Comparison of ENCODE assay signal across 9 cellular contexts in the genomic region with DNA sequence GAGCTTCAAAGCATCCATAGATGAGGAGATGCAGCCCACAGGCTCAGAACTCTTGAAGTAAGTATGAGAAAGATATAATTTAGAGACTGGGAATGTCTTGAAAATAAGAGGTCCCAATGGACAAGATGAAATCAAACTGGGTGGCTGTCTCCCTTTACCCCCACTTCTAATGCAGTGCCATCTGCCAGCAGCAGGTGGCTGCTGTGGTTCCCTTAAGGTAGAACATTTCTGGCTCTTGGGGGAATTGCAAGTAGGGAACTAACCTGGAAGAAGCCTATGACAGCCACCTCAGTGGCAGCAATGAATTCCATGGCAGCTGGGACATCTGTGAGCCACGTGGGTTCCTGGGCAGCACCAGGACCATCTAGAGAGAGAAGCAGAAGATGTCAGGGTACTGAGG. TPM values are rescaled to one million over a fixed set of nuclear protein-coding genes. Genes with fewer than 3 reads are reported as not detected.
DNase-seq lines count a peak whose midpoint lies in the region; ATAC-seq and TF ChIP-seq lines count a peak whose summit lies in the region.
"Had no signal": no experiment of that assay in that cellular context is flagged by ENCODE, and none has a peak within 500 bp of the region (broad histone marks: within the 10 kb centered on the region; RNA-seq: fewer than 3 reads in every experiment).

No MANE protein-coding gene starts in this region.

- H2AFZ ChIP-seq in OCI-LY1 (ENCODE audit: low read length) = no peak overlapping the region

- no peak overlapping the region for H3K4me3 ChIP-seq in CD8-positive, alpha-beta T cell (ENCODE audit: low read depth, low read length)
- no peak overlapping the region for H3K4me3 ChIP-seq in OCI-LY1 (ENCODE audit: low read depth, low read length, poor library complexity, severe bottlenecking)

- no peak for DNase-seq in CD8-positive, alpha-beta T cell
- DNase-seq in foreskin keratinocyte (no peak), left ventricle myocardium superior (no peak), dermis blood vessel endothelial cell (no peak)
- DNase-seq in activated T-helper 1 cell treated with anti-CD3 and anti-CD28 coated beads, Interleukin-12 subunit alpha, Interleukin-12 subunit beta, Interleukin-2, Interleukin-4 antibody, amounts not matched to agents 30 ng/mL and 10 ng/mL and 1 ng/mL, durations not matched to agents 14 hours and 24 hours and 36 hours (ENCODE audit: low spot score) = no peak
- DNase-seq: NCI-H226 had no signal

- no peaks in the 10 kb centered on the region for H3K27me3 ChIP-seq in CD8-positive, alpha-beta T cell (ENCODE audit: insufficient read depth, low read length)
- H3K27me3 ChIP-seq in OCI-LY1 (ENCODE audit: insufficient read depth, low read length) (no peaks in the 10 kb centered on the region), foreskin keratinocyte (no peaks in the 10 kb centered on the region)

- intact Hi-C loops in CD8-positive, alpha-beta T cell (cut with DNase I, micrococcal nuclease) = loop anchor here (1.0 to 5.0 kb wide), 7 partner anchors 17 to 285 kb away; a partner anchor contains a TSS
- intact Hi-C loops in activated T-helper 1 cell treated with anti-CD3 and anti-CD28 coated beads, Interleukin-12 subunit alpha, Interleukin-12 subunit beta, Interleukin-2, Interleukin-4 antibody, amounts not matched to agents 30 ng/mL and 10 ng/mL and 1 ng/mL, durations not matched to agents 14 hours and 24 hours and 36 hours (cut with micrococcal nuclease) = loop anchor here (1.0 to 5.0 kb wide), 2 partner anchors 59 to 90 kb away; no protein-coding TSS in a partner anchor
- intact Hi-C loops in left ventricle myocardium superior (cut with micrococcal nuclease) = no loop called here

- peaks cover 8% of the 10 kb centered on the region; the same call in 1 of the 2 replicates for H3F3A ChIP-seq in OCI-LY1 (ENCODE audit: insufficient read depth, low read length)

- H3K9me2 ChIP-seq in OCI-LY1 (ENCODE audit: low read depth, low read length) = no peaks in the 10 kb centered on the region

- TF ChIP-seq CTCF in CD8-positive, alpha-beta T cell (IDR thresholded peaks at IDR 0.05) = peak; percentile 40
- TF ChIP-seq CTCF in OCI-LY1 (IDR thresholded peaks at IDR 0.05; ENCODE audit: low read length) (peak; percentile 60), foreskin keratinocyte (conservative IDR thresholded peaks at IDR 0.05) (peak; percentile 30)

- no peaks in the 10 kb centered on the region for H3K79me2 ChIP-seq in OCI-LY1 (ENCODE audit: insufficient read depth, low read length)

- no peaks in the 10 kb centered on the region for H4K20me1 ChIP-seq in OCI-LY1 (ENCODE audit: insufficient read depth, low read length)

- peak; percentile 58 for ATAC-seq in CD8-positive, alpha-beta T cell
- peak; percentile 51 for ATAC-seq in GM19395 (IDR thresholded peaks at IDR 0.05; ENCODE audit: unreplicated experiment)
- no peak for ATAC-seq in foreskin keratinocyte
- no peak for ATAC-seq in left ventricle myocardium superior
- no peak for ATAC-seq in GM19452 (IDR thresholded peaks at IDR 0.05; ENCODE audit: unreplicated experiment)

- H3K4me2 ChIP-seq in OCI-LY1 (ENCODE audit: low read length) = no peak overlapping the region

- H3K36me3 Mint-ChIP-seq in CD8-positive, alpha-beta T cell = peaks cover 90% of the 10 kb centered on the region
- peaks cover 58% of the 10 kb centered on the region for H3K36me3 Mint-ChIP-seq in activated T-helper 1 cell treated with anti-CD3 and anti-CD28 coated beads, Interleukin-12 subunit alpha, Interleukin-12 subunit beta, Interleukin-2, Interleukin-4 antibody, amounts not matched to agents 30 ng/mL and 10 ng/mL and 1 ng/mL, durations not matched to agents 14 hours and 24 hours and 36 hours (ENCODE audit: low read depth)

- peaks cover 40% of the 10 kb centered on the region for H3K36me3 ChIP-seq in CD8-positive, alpha-beta T cell (ENCODE audit: insufficient read depth, low read length)
- peaks cover 28% of the 10 kb centered on the region for H3K36me3 ChIP-seq in OCI-LY1 (ENCODE audit: insufficient read depth, low read length)

- peaks cover 38% of the 10 kb centered on the region for H3K4me1 ChIP-seq in CD8-positive, alpha-beta T cell (ENCODE audit: insufficient read depth, low read length)
- H3K4me1 ChIP-seq in OCI-LY1 (ENCODE audit: insufficient read depth, low read length, severe bottlenecking) (peaks cover 7% of the 10 kb centered on the region), foreskin keratinocyte (peaks cover 4% of the 10 kb centered on the region)

- H3K27ac ChIP-seq in CD8-positive, alpha-beta T cell (ENCODE audit: low read depth, low read length) = no peak overlapping the region
- H3K27ac ChIP-seq in OCI-LY1 (ENCODE audit: low read depth, low read length, poor library complexity, severe bottlenecking) = no peak overlapping the region
- H3K27ac ChIP-seq in foreskin keratinocyte = no peak overlapping the region

- peak overlapping the region; percentile 85 for H3K27ac Mint-ChIP-seq in CD8-positive, alpha-beta T cell
- H3K27ac Mint-ChIP-seq in activated T-helper 1 cell treated with anti-CD3 and anti-CD28 coated beads, Interleukin-12 subunit alpha, Interleukin-12 subunit beta, Interleukin-2, Interleukin-4 antibody, amounts not matched to agents 30 ng/mL and 10 ng/mL and 1 ng/mL, durations not matched to agents 14 hours and 24 hours and 36 hours = no peak overlapping the region

- H3K9me3 ChIP-seq in CD8-positive, alpha-beta T cell (ENCODE audit: low read length) = no peaks in the 10 kb centered on the region
- H3K9me3 ChIP-seq in OCI-LY1 (ENCODE audit: low read length) = no peaks in the 10 kb centered on the region

- POLR2A ChIA-PET in CD8-positive, alpha-beta T cell (lab: Charles Lee) = interaction anchor here (0.9 to 2.5 kb wide), 10 partner anchors 9 to 58 kb away, joined by 3 to 14 read pairs (median 4); a partner anchor contains a TSS

- H3K4me1 Mint-ChIP-seq in CD8-positive, alpha-beta T cell (ENCODE audit: low read depth) = peaks cover 74% of the 10 kb centered on the region
- peaks cover 12% of the 10 kb centered on the region for H3K4me1 Mint-ChIP-seq in activated T-helper 1 cell treated with anti-CD3 and anti-CD28 coated beads, Interleukin-12 subunit alpha, Interleukin-12 subunit beta, Interleukin-2, Interleukin-4 antibody, amounts not matched to agents 30 ng/mL and 10 ng/mL and 1 ng/mL, durations not matched to agents 14 hours and 24 hours and 36 hours (ENCODE audit: low read depth)

- H3K4me3 Mint-ChIP-seq in CD8-positive, alpha-beta T cell = no peak overlapping the region
- H3K4me3 Mint-ChIP-seq in activated T-helper 1 cell treated with anti-CD3 and anti-CD28 coated beads, Interleukin-12 subunit alpha, Interleukin-12 subunit beta, Interleukin-2, Interleukin-4 antibody, amounts not matched to agents 30 ng/mL and 10 ng/mL and 1 ng/mL, durations not matched to agents 14 hours and 24 hours and 36 hours = no peak overlapping the region

- no peak overlapping the region for H3K9ac ChIP-seq in OCI-LY1 (ENCODE audit: low read length)

- no peaks in the 10 kb centered on the region for H3K27me3 Mint-ChIP-seq in CD8-positive, alpha-beta T cell (ENCODE audit: low read depth)
- H3K27me3 Mint-ChIP-seq in activated T-helper 1 cell treated with anti-CD3 and anti-CD28 coated beads, Interleukin-12 subunit alpha, Interleukin-12 subunit beta, Interleukin-2, Interleukin-4 antibody, amounts not matched to agents 30 ng/mL and 10 ng/mL and 1 ng/mL, durations not matched to agents 14 hours and 24 hours and 36 hours (ENCODE audit: insufficient read depth) = no peaks in the 10 kb centered on the region

- CTCF ChIA-PET in CD8-positive, alpha-beta T cell (lab: Charles Lee) = interaction anchor here (0.6 to 3.6 kb wide), 30 partner anchors 10 to 164 kb away, joined by 3 to 31 read pairs (median 4); a partner anchor contains a TSS

- H3K9me3 Mint-ChIP-seq in CD8-positive, alpha-beta T cell = no peaks in the 10 kb centered on the region
- H3K9me3 Mint-ChIP-seq in activated T-helper 1 cell treated with anti-CD3 and anti-CD28 coated beads, Interleukin-12 subunit alpha, Interleukin-12 subunit beta, Interleukin-2, Interleukin-4 antibody, amounts not matched to agents 30 ng/mL and 10 ng/mL and 1 ng/mL, durations not matched to agents 14 hours and 24 hours and 36 hours = no peaks in the 10 kb centered on the region

RNA-seq across cellular contexts. Expression of a gene that starts 0.6 kb away (rescaled TPM):
- 10 to 100 TPM in 1 of 2 experiments, 1 to 10 TPM in 1; 9.5 to 11.1 TPM for total RNA-seq in CD8-positive, alpha-beta T cell
- total RNA-seq in foreskin keratinocyte (0.07 TPM in 2 replicates), left ventricle myocardium superior (0.25 TPM), dermis blood vessel endothelial cell (0.14 TPM in 1 of 2 replicates, not detected in the other)
- 0.06 and 0.08 TPM in 2 replicates for polyA plus RNA-seq in foreskin keratinocyte
- 2.2 and 2.3 TPM in 2 replicates for total RNA-seq in activated T-helper 1 cell treated with anti-CD3 and anti-CD28 coated beads, Interleukin-12 subunit alpha, Interleukin-12 subunit beta, Interleukin-2, Interleukin-4 antibody, amounts not matched to agents 30 ng/mL and 10 ng/mL and 1 ng/mL, durations not matched to agents 14 hours and 24 hours and 36 hours

RNA-seq across cellular contexts. Expression of a gene that starts 23.7 kb away (rescaled TPM):
- 100 to 1,000 TPM; 769 to 790 TPM for total RNA-seq in CD8-positive, alpha-beta T cell
- total RNA-seq in foreskin keratinocyte = 80.7 and 136 TPM in 2 replicates
- 96.0 and 169 TPM in 2 replicates for polyA plus RNA-seq in foreskin keratinocyte
- 494 and 511 TPM in 2 replicates for total RNA-seq in activated T-helper 1 cell treated with anti-CD3 and anti-CD28 coated beads, Interleukin-12 subunit alpha, Interleukin-12 subunit beta, Interleukin-2, Interleukin-4 antibody, amounts not matched to agents 30 ng/mL and 10 ng/mL and 1 ng/mL, durations not matched to agents 14 hours and 24 hours and 36 hours
- total RNA-seq in left ventricle myocardium superior = 56.0 TPM
- 117 and 168 TPM in 2 replicates for total RNA-seq in dermis blood vessel endothelial cell

RNA-seq across cellular contexts. Expression of a gene that starts 35.2 kb away (rescaled TPM):
- not detected for total RNA-seq in CD8-positive, alpha-beta T cell
- total RNA-seq in foreskin keratinocyte (not detected in 2 replicates), left ventricle myocardium superior (not detected), dermis blood vessel endothelial cell (not detected in 2 replicates)
- not detected in 2 replicates for polyA plus RNA-seq in foreskin keratinocyte
- total RNA-seq in activated T-helper 1 cell treated with anti-CD3 and anti-CD28 coated beads, Interleukin-12 subunit alpha, Interleukin-12 subunit beta, Interleukin-2, Interleukin-4 antibody, amounts not matched to agents 30 ng/mL and 10 ng/mL and 1 ng/mL, durations not matched to agents 14 hours and 24 hours and 36 hours = not detected in 2 replicates

RNA-seq across cellular contexts. Expression of a gene that starts 52.0 kb away (rescaled TPM):
- under 1 TPM; 0.38 to 0.42 TPM for total RNA-seq in CD8-positive, alpha-beta T cell
- total RNA-seq in foreskin keratinocyte (0.44 TPM in 1 of 2 replicates, not detected in the other), left ventricle myocardium superior (295 TPM), dermis blood vessel endothelial cell (63.0 and 68.4 TPM in 2 replicates)
- 0.20 TPM in 1 of 2 replicates, not detected in the other for polyA plus RNA-seq in foreskin keratinocyte
- not detected in 2 replicates for total RNA-seq in activated T-helper 1 cell treated with anti-CD3 and anti-CD28 coated beads, Interleukin-12 subunit alpha, Interleukin-12 subunit beta, Interleukin-2, Interleukin-4 antibody, amounts not matched to agents 30 ng/mL and 10 ng/mL and 1 ng/mL, durations not matched to agents 14 hours and 24 hours and 36 hours

Comparison
In these comparisons a context has a peak if more than half of its experiments do, and no peak if none do; other contexts are left out.
1. ATAC-seq: peak in CD8-positive, alpha-beta T cell (single experiment) and GM19395 (single experiment); none in foreskin keratinocyte (single experiment), left ventricle myocardium superior (single experiment) and GM19452 (single experiment).
2. Peak in every context shown above with its lines, with median percentiles within 50 percentile points of each other: CTCF ChIP-seq.